Comparison of ENCODE assay signal across 8 cellular contexts in genomic region chr4:109433281-109434006, GRCh38. TPM values are rescaled to one million over a fixed set of nuclear protein-coding genes. Genes with fewer than 3 reads are reported as not detected.
DNase-seq lines count a peak whose midpoint lies in the region; ATAC-seq and TF ChIP-seq lines count a peak whose summit lies in the region.

TSS of gene SEC24B (plus strand) at chr4:109433815. CDS start at chr4:109433870, 55 bp downstream.

- TF ChIP-seq CTCF in GM12874 (IDR thresholded peaks at IDR 0.05; ENCODE audit: insufficient read depth, low read depth, low read length) (peak; percentile 88), vagina (IDR thresholded peaks at IDR 0.05) (peak; percentile 68 to 96 (median 73))

- H3K4me1 ChIP-seq in vagina = peaks cover 49% of the 10 kb centered on the region

- intact Hi-C loops in T-helper 1 cell treated with Interleukin-12 subunit alpha and Interleukin-12 subunit beta and Interleukin-4 antibody, amounts not matched to agents 30 ng/mL and 1 ng/mL, for 36 hours (cut with micrococcal nuclease) = loop anchor here (1.0 to 10.0 kb wide), 13 partner anchors 23 to 1501 kb away; partner anchors contain the start of genes CASP6, CYP2U1, GAR1 and HADH
- intact Hi-C loops in left ventricle myocardium superior (cut with micrococcal nuclease) = no loop called here
- intact Hi-C loops in vagina (cut with DNase I) = no loop called here

- no peaks in the 10 kb centered on the region for H3K9me3 ChIP-seq in vagina

- ATAC-seq in HG02623 (IDR thresholded peaks at IDR 0.05; ENCODE audit: unreplicated experiment) (peak; percentile 91), left ventricle myocardium superior (peak; percentile 97)

- peak within 1 kb of the TSS; percentile 96 for H3K27ac ChIP-seq in vagina

- no peak for TF ChIP-seq POLR2A in vagina (IDR thresholded peaks at IDR 0.05)

- H3K27me3 ChIP-seq in vagina = no peaks in the 10 kb centered on the region

- H3K4me3 ChIP-seq in vagina = peak within 1 kb of the TSS; percentile 87 to 96

- DNase-seq in NCI-H1092 treated with DMSO at 0.1 percent for 48 hours (lab: John Stamatoyannopoulos, UW) (peak; percentile 80), amniotic epithelial cell (ENCODE audit: low read depth) (peak; percentile 57), left ventricle myocardium superior (peak; percentile 94), putamen (ENCODE audit: low spot score) (peak; percentile 84), vagina (ENCODE audit: extremely low spot score in 2 of 2) (peak in 1 of 2 donors; percentile 91)

- no peaks in the 10 kb centered on the region for H3K36me3 ChIP-seq in vagina

RNA-seq across cellular contexts. Expression of gene SEC24B, which starts in this region (rescaled TPM):
- total RNA-seq in T-helper 1 cell treated with Interleukin-12 subunit alpha and Interleukin-12 subunit beta and Interleukin-4 antibody, amounts not matched to agents 30 ng/mL and 1 ng/mL, for 36 hours = 29.9 and 30.3 TPM in 2 replicates
- total RNA-seq in left ventricle myocardium superior = 29.3 TPM
- 42.2 TPM for total RNA-seq in vagina
